15 cellular contexts compared by ENCODE assay signal in genomic region chr2:120830096-120830830, GRCh38.
DNase-seq lines count a peak whose midpoint lies in the region; ATAC-seq, FAIRE-seq and TF ChIP-seq lines count a peak whose summit lies in the region.
"Had no signal": no experiment of that assay in that cellular context is flagged by ENCODE, and none has a peak within 500 bp of the region (broad histone marks: within the 10 kb centered on the region; RNA-seq: fewer than 3 reads in every experiment).

No MANE protein-coding gene starts in this region.

- no peaks in the 10 kb centered on the region for H3K27me3 ChIP-seq in RWPE2 (ENCODE audit: insufficient read depth, poor library complexity, severe bottlenecking)
- H3K27me3 ChIP-seq in bronchial epithelial cell (ENCODE audit: control insufficient read depth, insufficient read depth, low read length), result no peaks in the 10 kb centered on the region
- no peaks in the 10 kb centered on the region for H3K27me3 ChIP-seq in upper lobe of right lung
- H3K27me3 ChIP-seq in A673 (replicated peaks; ENCODE audit: insufficient read depth, low read depth, low read length, poor library complexity), result no peaks in the 10 kb centered on the region

- no peak overlapping the region for H3K4me3 Mint-ChIP-seq in neural crest cell
- H3K4me3 Mint-ChIP-seq: B cell; CD4-positive, CD25-positive, alpha-beta regulatory T cell had no signal

- no peaks in the 10 kb centered on the region for H3K9me3 Mint-ChIP-seq in neural crest cell

- no peaks in the 10 kb centered on the region for H3K27me3 Mint-ChIP-seq in neural crest cell (ENCODE audit: low read depth)
- H3K27me3 Mint-ChIP-seq: B cell; CD4-positive, CD25-positive, alpha-beta regulatory T cell had no signal

- H3K27ac Mint-ChIP-seq in neural crest cell (ENCODE audit: unreplicated experiment), result peak overlapping the region; percentile 60
- H3K27ac Mint-ChIP-seq: B cell; CD4-positive, CD25-positive, alpha-beta regulatory T cell had no signal

- H3K36me3 ChIP-seq in RWPE2 (ENCODE audit: low read depth) (no peaks in the 10 kb centered on the region), bronchial epithelial cell (ENCODE audit: control insufficient read depth, insufficient read depth, low read length) (no peaks in the 10 kb centered on the region), upper lobe of right lung (no peaks in the 10 kb centered on the region), A673 (ENCODE audit: insufficient read depth, low read length, poor library complexity, severe bottlenecking) (no peaks in the 10 kb centered on the region), kidney (ENCODE audit: control insufficient read depth in 1 of 2, insufficient read depth in 2 of 2, low read length in 2 of 2) (no peaks in the 10 kb centered on the region)

- no TSS peak for BruUV-seq in A673 (replicated peaks; lab: Mats Ljungman, UMichigan)

- H3K4me3 ChIP-seq in RWPE2 (ENCODE audit: severe bottlenecking), result no peak overlapping the region
- no peak overlapping the region for H3K4me3 ChIP-seq in bronchial epithelial cell (ENCODE audit: low read depth, low read length)
- H3K4me3 ChIP-seq in upper lobe of right lung, result no peak overlapping the region
- H3K4me3 ChIP-seq in A673 (ENCODE audit: low read depth, low read length, poor library complexity, severe bottlenecking), result no peak overlapping the region
- H3K4me3 ChIP-seq in kidney (ENCODE audit: low read length in 2 of 2), result no peak overlapping the region
- H3K4me3 ChIP-seq: PC-9 had no signal

- FAIRE-seq in bronchial epithelial cell (lab: Jason Lieb, UNC), result peak; percentile 13
- FAIRE-seq in kidney (lab: Jason Lieb, UNC), result no peak
- FAIRE-seq: H54 had no signal

- no peak overlapping the region for H3K9ac ChIP-seq in kidney (ENCODE audit: low read length in 2 of 2)

- H3K9me3 ChIP-seq in RWPE2 (ENCODE audit: severe bottlenecking) (no peaks in the 10 kb centered on the region), upper lobe of right lung (no peaks in the 10 kb centered on the region), A673 (ENCODE audit: low read depth, low read length, poor library complexity, severe bottlenecking) (no peaks in the 10 kb centered on the region), kidney (ENCODE audit: control insufficient read depth in 1 of 2, low read length in 2 of 2) (no peaks in the 10 kb centered on the region)

- POLR2A ChIA-PET in A673 (lab: Charles Lee; ENCODE audit: low non-redundant PET), result no interaction called here

- H3K36me3 Mint-ChIP-seq in neural crest cell (ENCODE audit: low read depth), result peaks cover 3% of the 10 kb centered on the region
- H3K36me3 Mint-ChIP-seq: CD4-positive, CD25-positive, alpha-beta regulatory T cell had no signal

- peak; percentile 29 for DNase-seq in RWPE2 (ENCODE audit: low spot score)
- no peak for DNase-seq in bronchial epithelial cell (ENCODE audit: low read depth)
- no peak for DNase-seq in neural crest cell (ENCODE audit: low read depth, low spot score)
- DNase-seq in upper lobe of right lung, result peak; percentile 42
- no peak for DNase-seq in A673 (ENCODE audit: low spot score)
- no peak for DNase-seq in HPDE6-E6E7 (ENCODE audit: extremely low spot score)
- no peak for DNase-seq in kidney
- DNase-seq: CD4-positive, CD25-positive, alpha-beta regulatory T cell; EL; NCI-H1105; NCI-H1694; NCI-H510A treated with DMSO at 0.1 percent for 48 hours; PC-9 had no signal

- H3K4me1 ChIP-seq in RWPE2 (ENCODE audit: insufficient read depth, poor library complexity, severe bottlenecking) (no peaks in the 10 kb centered on the region), upper lobe of right lung (peaks cover 5% of the 10 kb centered on the region), A673 (ENCODE audit: insufficient read depth, low read length, poor library complexity, severe bottlenecking) (peaks cover 15% of the 10 kb centered on the region), kidney (ENCODE audit: control insufficient read depth in 1 of 2, insufficient read depth in 1 of 2, low read depth in 1 of 2, low read length in 2 of 2) (peaks cover 0 to 8% of the 10 kb centered on the region in 2 donors)

- H3K27ac ChIP-seq in RWPE2 (ENCODE audit: poor library complexity, severe bottlenecking) (no peak overlapping the region), upper lobe of right lung (no peak overlapping the region), A673 (ENCODE audit: low read depth, low read length, poor library complexity, severe bottlenecking) (no peak overlapping the region), kidney (ENCODE audit: low read depth in 2 of 2, low read length in 2 of 2) (no peak overlapping the region)
- H3K27ac ChIP-seq: PC-9 had no signal

- intact Hi-C loops in upper lobe of right lung (cut with DNase I), result no loop called here
- intact Hi-C loops in A673 (cut with micrococcal nuclease; ENCODE audit: unreplicated experiment), result no loop called here
- intact Hi-C loops in kidney (cut with DNase I), result no loop called here

- TF ChIP-seq CTCF in RWPE2 (IDR thresholded peaks at IDR 0.05; ENCODE audit: poor library complexity, severe bottlenecking) (no peak), bronchial epithelial cell (IDR thresholded peaks at IDR 0.05; ENCODE audit: insufficient read depth, low read length, severe bottlenecking) (no peak), neural crest cell (conservative IDR thresholded peaks at IDR 0.05) (no peak), upper lobe of right lung (IDR thresholded peaks at IDR 0.05) (no peak), A673 (conservative IDR thresholded peaks at IDR 0.05; ENCODE audit: low read depth, low read length) (no peak), kidney (IDR thresholded peaks at IDR 0.05; ENCODE audit: borderline replicate concordance, extremely low read depth, insufficient read depth) (no peak)

- CTCF ChIA-PET in A673 (lab: Charles Lee), result no interaction called here

- ATAC-seq in RWPE2 (ENCODE audit: low read depth), result no peak
- no peak for ATAC-seq in upper lobe of right lung

- H3K4me1 Mint-ChIP-seq in neural crest cell, result peaks cover 21% of the 10 kb centered on the region
- H3K4me1 Mint-ChIP-seq: B cell; CD4-positive, CD25-positive, alpha-beta regulatory T cell had no signal

Comparison
In these comparisons a context has a peak if more than half of its experiments do, and no peak if none do; other contexts are left out.
1. DNase-seq: peak in RWPE2 (single experiment) and upper lobe of right lung (single experiment); none in bronchial epithelial cell (single experiment), neural crest cell (single experiment), A673 (single experiment), HPDE6-E6E7 (single experiment) and kidney (single experiment).